In the genomic region with DNA sequence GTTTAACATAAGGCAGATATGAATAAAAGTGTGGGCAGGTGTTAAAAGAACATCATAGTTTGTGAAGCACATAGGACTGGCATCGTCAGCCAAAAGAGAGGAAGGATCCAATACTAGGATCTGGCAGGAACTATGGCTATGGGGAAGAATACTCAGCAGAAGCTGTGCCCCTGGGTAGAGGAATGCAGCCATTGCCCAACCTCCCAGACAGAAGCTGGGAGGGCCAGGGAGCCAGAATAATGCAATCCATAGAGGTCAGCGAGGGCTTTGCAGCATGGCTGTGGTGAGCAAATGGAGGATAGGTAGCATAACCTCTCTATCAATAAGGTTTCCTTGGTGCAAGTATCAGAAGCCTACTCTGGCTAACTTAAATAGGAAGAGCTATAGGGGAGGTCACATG, we compare ENCODE assay signal across 17 cellular contexts. TPM values are rescaled to one million over a fixed set of nuclear protein-coding genes. Genes with fewer than 3 reads are reported as not detected.
A peak's percentile ranks its signal among the peaks of the same experiment; 100 is the strongest.
DNase-seq lines count a peak whose midpoint lies in the region; ATAC-seq and TF ChIP-seq lines count a peak whose summit lies in the region.
"Had no signal": no experiment of that assay in that cellular context is flagged by ENCODE, and none has a peak within 500 bp of the region (broad histone marks: within the 10 kb centered on the region; RNA-seq: fewer than 3 reads in every experiment).

No MANE protein-coding gene starts in this region.

- H3K27me3 ChIP-seq in GM23338 (ENCODE audit: insufficient read depth) = no peaks in the 10 kb centered on the region
- H3K27me3 ChIP-seq in adipocyte (replicated peaks; ENCODE audit: control insufficient read depth, insufficient read depth, low read length) = no peaks in the 10 kb centered on the region
- H3K27me3 ChIP-seq in right cardiac atrium (ENCODE audit: control insufficient read depth, insufficient read depth) = no peaks in the 10 kb centered on the region
- H3K27me3 ChIP-seq: testis had no signal

- no peaks in the 10 kb centered on the region for H3F3A ChIP-seq in GM23338 (replicated peaks; ENCODE audit: low read depth)

- H3K4me3 ChIP-seq in GM23338 (no peak overlapping the region), adipocyte (ENCODE audit: low read length) (peak overlapping the region; percentile 6), right cardiac atrium (ENCODE audit: low read length) (no peak overlapping the region)
- H3K4me3 ChIP-seq: testis had no signal

- H4K20me1 ChIP-seq in GM23338 (replicated peaks; ENCODE audit: insufficient read depth) = no peaks in the 10 kb centered on the region

- H3K9me2 ChIP-seq in GM23338 (ENCODE audit: insufficient read depth) = no peaks in the 10 kb centered on the region

- no peak overlapping the region for H3K27ac Mint-ChIP-seq in GM23338
- H3K27ac Mint-ChIP-seq: activated naive CD4-positive, alpha-beta T cell treated with anti-CD3 and anti-CD28 coated beads, Interleukin-2, amount 10 ng/mL, durations not matched to agents 7 days and 5 days; brain; nephron progenitor cell; T-helper 1 cell treated with Interleukin-12 subunit alpha and Interleukin-12 subunit beta and Interleukin-4 antibody, amounts not matched to agents 30 μg/mL and 1 μg/mL, for 36 hours had no signal

- 61% methylated on average over 2 of the region's 2 CpGs for WGBS in right cardiac atrium

- no peak for TF ChIP-seq CTCF in GM23338 (conservative IDR thresholded peaks at IDR 0.05; ENCODE audit: low read depth in 2 of 2)

- no peaks in the 10 kb centered on the region for H3K79me2 ChIP-seq in GM23338 (replicated peaks; ENCODE audit: insufficient read depth)

- H3K27me3 Mint-ChIP-seq in GM23338 (ENCODE audit: insufficient read depth, low read depth, poor library complexity) = peaks cover 2% of the 10 kb centered on the region
- H3K27me3 Mint-ChIP-seq: brain had no signal

- intact Hi-C loops in right cardiac atrium (cut with DNase I) (no loop called here), sciatic nerve (cut with DNase I) (no loop called here)

- no peak overlapping the region for H3K4me2 ChIP-seq in GM23338

- no peaks in the 10 kb centered on the region for H3K9me3 Mint-ChIP-seq in GM23338
- H3K9me3 Mint-ChIP-seq: activated naive CD4-positive, alpha-beta T cell treated with anti-CD3 and anti-CD28 coated beads, Interleukin-2, amount 10 ng/mL, durations not matched to agents 7 days and 5 days; T-helper 1 cell treated with Interleukin-12 subunit alpha and Interleukin-12 subunit beta and Interleukin-4 antibody, amounts not matched to agents 30 μg/mL and 1 μg/mL, for 36 hours had no signal

- H3K9me3 ChIP-seq in adipocyte (ENCODE audit: control insufficient read depth, low read length) (no peaks in the 10 kb centered on the region), right cardiac atrium (ENCODE audit: control insufficient read depth, low read length) (no peaks in the 10 kb centered on the region)
- H3K9me3 ChIP-seq: testis had no signal

- H3K9ac ChIP-seq in adipocyte (ENCODE audit: low read length) = no peak overlapping the region

- H3K4me1 ChIP-seq in GM23338 (ENCODE audit: insufficient read depth) = peaks cover 7% of the 10 kb centered on the region; the same call in 1 of the 2 replicates
- peaks cover 28% of the 10 kb centered on the region for H3K4me1 ChIP-seq in adipocyte (ENCODE audit: control insufficient read depth, insufficient read depth, low read length)
- H3K4me1 ChIP-seq in right cardiac atrium (ENCODE audit: control insufficient read depth, insufficient read depth, low read length) = peaks cover 3% of the 10 kb centered on the region

- H3K36me3 Mint-ChIP-seq in GM23338 (ENCODE audit: low read depth) = no peaks in the 10 kb centered on the region
- H3K36me3 Mint-ChIP-seq: activated naive CD4-positive, alpha-beta T cell treated with anti-CD3 and anti-CD28 coated beads, Interleukin-2, amount 10 ng/mL, durations not matched to agents 7 days and 5 days; brain had no signal

- DNase-seq in GM23338 (ENCODE audit: low spot score) (peak; percentile 48), adipocyte (ENCODE audit: low read depth) (peak; percentile 83), right cardiac atrium (peak in 2 of 3 donors; percentile 46 to 61), sciatic nerve (ENCODE audit: low spot score) (no peak), H4 (ENCODE audit: low spot score) (no peak)
- DNase-seq in activated effector memory CD4-positive, alpha-beta T cell treated with Interleukin-2 at 50 U/mL for 16 hours = no peak
- no peak for DNase-seq in activated naive CD4-positive, alpha-beta T cell (lab: John Stamatoyannopoulos, UW)
- DNase-seq: activated naive CD4-positive, alpha-beta T cell treated with anti-CD3 and anti-CD28 coated beads, Interleukin-2, amount 10 ng/mL, durations not matched to agents 7 days and 5 days; C1 segment of cervical spinal cord; DMS53; NCI-H2081 treated with DMSO at 0.1 percent for 48 hours; NCI-H774; nephron progenitor cell; stimulated activated CD4-positive, alpha-beta T cell treated with anti-CD3 and anti-CD28 coated beads, Interleukin-2, amount 100 ng/mL, for 24 hours; testis had no signal

- no peak overlapping the region for H3K4me3 Mint-ChIP-seq in GM23338
- H3K4me3 Mint-ChIP-seq: activated naive CD4-positive, alpha-beta T cell treated with anti-CD3 and anti-CD28 coated beads, Interleukin-2, amount 10 ng/mL, durations not matched to agents 7 days and 5 days; brain; nephron progenitor cell; T-helper 1 cell treated with Interleukin-12 subunit alpha and Interleukin-12 subunit beta and Interleukin-4 antibody, amounts not matched to agents 30 μg/mL and 1 μg/mL, for 36 hours had no signal

- no peak overlapping the region for H2AFZ ChIP-seq in GM23338

- no peaks in the 10 kb centered on the region for H3K36me3 ChIP-seq in GM23338 (ENCODE audit: insufficient read depth)
- H3K36me3 ChIP-seq in adipocyte (ENCODE audit: control insufficient read depth, insufficient read depth, low read length, severe bottlenecking) = no peaks in the 10 kb centered on the region

- ATAC-seq in GM23338 (peak; percentile 79), right cardiac atrium (peak; percentile 74 to 75), sciatic nerve (peak; percentile 53)

- peaks cover 13% of the 10 kb centered on the region for H3K4me1 Mint-ChIP-seq in GM23338
- H3K4me1 Mint-ChIP-seq: activated naive CD4-positive, alpha-beta T cell treated with anti-CD3 and anti-CD28 coated beads, Interleukin-2, amount 10 ng/mL, durations not matched to agents 7 days and 5 days; brain; nephron progenitor cell had no signal

- H3K27ac ChIP-seq in GM23338 (ENCODE audit: low read depth) (no peak overlapping the region), right cardiac atrium (ENCODE audit: low read length) (no peak overlapping the region)
- H3K27ac ChIP-seq: testis had no signal

TF ChIP-seq in GM23338, 12 proteins besides CTCF, POLR2A, EP300 and RAD21:
- no peak for TF ChIP-seq EZH2phosphoT487 (IDR thresholded peaks at IDR 0.05; ENCODE audit: unreplicated experiment)
TF ChIP-seq in GM23338: peak in this region for 0.

RNA-seq across cellular contexts. Expression of a gene that starts 11.7 kb away (rescaled TPM):
- 72.7 and 83.2 TPM in 2 replicates for total RNA-seq in GM23338 (2014; rRNA removed; shearing (Covaris generic))
- polyA plus RNA-seq in GM23338 (2016; fragmentation: Nextera tagmentation; extraction: Ambion mirVana) (151 and 158 TPM in 2 replicates), right cardiac atrium (14.6 TPM)
- total RNA-seq in right cardiac atrium (10 to 100 TPM; 11.2 to 18.2 (median 13.2) TPM), sciatic nerve (28.3 TPM)
- 26.9 and 35.1 TPM in 2 replicates for total RNA-seq in H4 (2014; rRNA removed; shearing (Covaris generic))

Comparison
In these comparisons a context has a peak if more than half of its experiments do, and no peak if none do; other contexts are left out.
1. DNase-seq: peak in GM23338 (single experiment), adipocyte (single experiment) and right cardiac atrium (2 of 3); none in sciatic nerve (single experiment), activated effector memory CD4-positive, alpha-beta T cell treated with Interleukin-2 at 50 U/mL for 16 hours (single experiment), activated naive CD4-positive, alpha-beta T cell (0 of 4) and H4 (single experiment).
2. Peak in every context shown above with its lines, with median percentiles within 50 percentile points of each other: ATAC-seq.